In genomic region chr6:170358496-170358895, GRCh38 we compare ENCODE assay signal across 20 cellular contexts. TPM values are rescaled to one million over a fixed set of nuclear protein-coding genes. Genes with fewer than 3 reads are reported as not detected.
DNase-seq lines count a peak whose midpoint lies in the region; ATAC-seq and TF ChIP-seq lines count a peak whose summit lies in the region.
"Had no signal": no experiment of that assay in that cellular context is flagged by ENCODE, and none has a peak within 500 bp of the region (broad histone marks: within the 10 kb centered on the region; RNA-seq: fewer than 3 reads in every experiment).

No MANE protein-coding gene starts in this region.

- H3K27me3 ChIP-seq in right cardiac atrium (ENCODE audit: control insufficient read depth, insufficient read depth) = no peaks in the 10 kb centered on the region
- H3K27me3 ChIP-seq in suprapubic skin = no peaks in the 10 kb centered on the region
- H3K27me3 ChIP-seq: BLaER1 had no signal

- no peaks in the 10 kb centered on the region for H3K27me3 Mint-ChIP-seq in immature natural killer cell (ENCODE audit: low read depth in 3 of 3)

- no peak for TF ChIP-seq POLR2A in suprapubic skin (IDR thresholded peaks at IDR 0.05)

- H3K36me3 Mint-ChIP-seq in immature natural killer cell = peaks cover 21 to 35% (median 27%) of the 10 kb centered on the region in 3 donors

- H3K79me2 ChIP-seq in OCI-LY7 (ENCODE audit: insufficient read depth, low read depth, low read length) = no peaks in the 10 kb centered on the region

- 70% methylated on average over 6 of the region's 6 CpGs for WGBS in right cardiac atrium
- WGBS in suprapubic skin = 31% methylated on average over 6 of the region's 6 CpGs

- ATAC-seq in right cardiac atrium = peak; percentile 73 to 81
- ATAC-seq: CD8-positive, alpha-beta T cell; Panc1 had no signal

- no peaks in the 10 kb centered on the region for H3K9me2 ChIP-seq in OCI-LY7 (ENCODE audit: insufficient read depth, low read length)

- DNase-seq in DMS 273 (lab: John Stamatoyannopoulos, UW; ENCODE audit: unreplicated experiment) = peak; percentile 44
- DNase-seq in DMS 273 treated with DMSO at 0.1 percent for 48 hours (lab: John Stamatoyannopoulos, UW) = no peak
- peak; percentile 17 for DNase-seq in cerebellum (ENCODE audit: low spot score)
- peak; percentile 58 to 74 (median 70) for DNase-seq in right cardiac atrium
- DNase-seq in suprapubic skin (ENCODE audit: low spot score in 2 of 2) = no peak
- DNase-seq in OCI-LY7 (ENCODE audit: low spot score) = no peak
- DNase-seq in immature natural killer cell = no peak
- no peak for DNase-seq in DMS153 treated with DMSO at 0.1 percent for 48 hours (lab: John Stamatoyannopoulos, UW; ENCODE audit: unreplicated experiment)
- DNase-seq: CD8-positive, alpha-beta T cell; EL; H7; NCI-H1436 treated with DMSO at 0.1 percent for 48 hours; NCI-H2081 treated with DMSO at 0.1 percent for 48 hours; NCI-H510A; NCI-H82; SHP77 had no signal

- H2AFZ ChIP-seq in OCI-LY7 (ENCODE audit: low read length) = no peak overlapping the region

- H3K4me1 Mint-ChIP-seq in immature natural killer cell = peaks cover 5 to 29% of the 10 kb centered on the region in 2 donors

- no peak overlapping the region for H3K27ac Mint-ChIP-seq in immature natural killer cell
- H3K27ac Mint-ChIP-seq: CD8-positive, alpha-beta T cell had no signal

- TF ChIP-seq CTCF in suprapubic skin (IDR thresholded peaks at IDR 0.05) (no peak), OCI-LY7 (conservative IDR thresholded peaks at IDR 0.05; ENCODE audit: low read length) (no peak)

- H3K36me3 ChIP-seq in suprapubic skin (peaks cover 33% of the 10 kb centered on the region), OCI-LY7 (ENCODE audit: insufficient read depth, low read length) (peaks cover 47% of the 10 kb centered on the region)

- no TSS peak for BruUV-seq in OCI-LY7 (replicated peaks; lab: Mats Ljungman, UMichigan)

- no peaks in the 10 kb centered on the region for H4K20me1 ChIP-seq in OCI-LY7 (ENCODE audit: insufficient read depth, low read length)

- no peak for TF ChIP-seq EP300 in suprapubic skin (IDR thresholded peaks at IDR 0.05)

- H3K4me2 ChIP-seq in OCI-LY7 (ENCODE audit: low read length) = no peak overlapping the region
- H3K4me2 ChIP-seq: BLaER1, KMS-11 had no signal

- H3K27ac ChIP-seq in right cardiac atrium (ENCODE audit: low read length) (no peak overlapping the region), suprapubic skin (peak overlapping the region; percentile 13), OCI-LY7 (ENCODE audit: low read depth, low read length, poor library complexity, severe bottlenecking) (no peak overlapping the region)
- H3K27ac ChIP-seq: 22Rv1, BLaER1, KMS-11 had no signal

- CTCF ChIA-PET in OCI-LY7 (lab: Charles Lee; ENCODE audit: unreplicated experiment) = no interaction called here

- intact Hi-C loops in right cardiac atrium (cut with DNase I) = no loop called here
- intact Hi-C loops in OCI-LY7 (cut with micrococcal nuclease; ENCODE audit: unreplicated experiment) = no loop called here

- POLR2A ChIA-PET in OCI-LY7 (lab: Charles Lee) = interaction anchor here (0.7 kb wide), 1 partner anchor 56 kb away, joined by 4 read pairs; no protein-coding TSS in a partner anchor

- H3K9me3 ChIP-seq in right cardiac atrium (ENCODE audit: control insufficient read depth, low read length) = no peaks in the 10 kb centered on the region
- H3K9me3 ChIP-seq in suprapubic skin = no peaks in the 10 kb centered on the region
- H3K9me3 ChIP-seq in OCI-LY7 (ENCODE audit: low read length) = no peaks in the 10 kb centered on the region

- H3K4me1 ChIP-seq in right cardiac atrium (ENCODE audit: control insufficient read depth, insufficient read depth, low read length) (no peaks in the 10 kb centered on the region), suprapubic skin (peaks cover 21% of the 10 kb centered on the region), OCI-LY7 (ENCODE audit: insufficient read depth, low read length, poor library complexity, severe bottlenecking) (no peaks in the 10 kb centered on the region)
- H3K4me1 ChIP-seq: BLaER1 had no signal

- no peak overlapping the region for H3K4me3 Mint-ChIP-seq in immature natural killer cell
- H3K4me3 Mint-ChIP-seq: CD8-positive, alpha-beta T cell had no signal

- H3K4me3 ChIP-seq in right cardiac atrium (ENCODE audit: low read length) (no peak overlapping the region), suprapubic skin (no peak overlapping the region), OCI-LY7 (ENCODE audit: low read depth, low read length, poor library complexity, severe bottlenecking) (no peak overlapping the region)
- H3K4me3 ChIP-seq: BLaER1 had no signal

- peaks cover 0 to 2% (median 0%) of the 10 kb centered on the region in 6 donors for H3K9me3 Mint-ChIP-seq in immature natural killer cell

RNA-seq across cellular contexts. Expression of gene FAM120B, which starts 51.9 kb away (rescaled TPM):
- total RNA-seq in cerebellum (42.6 TPM), right cardiac atrium (10 to 100 TPM; 25.8 to 31.9 (median 29.5) TPM), suprapubic skin (10 to 100 TPM; 19.9 to 55.4 (median 27.6) TPM), OCI-LY7 (2022) (32.9 and 34.8 TPM in 2 replicates)
- polyA plus RNA-seq in right cardiac atrium (10.7 TPM), immature natural killer cell (10 to 100 TPM; 17.4 to 43.1 (median 26.2) TPM)
- total RNA-seq in OCI-LY7 (2014; rRNA removed; shearing (Covaris generic)) = 12.8 and 15.2 TPM in 2 replicates

Comparison
In these comparisons a context has a peak if more than half of its experiments do, and no peak if none do; other contexts are left out.
1. DNase-seq: peak in DMS 273 (single experiment), cerebellum (single experiment) and right cardiac atrium (3 of 3); none in DMS 273 treated with DMSO at 0.1 percent for 48 hours (single experiment), suprapubic skin (0 of 2), OCI-LY7 (single experiment), immature natural killer cell (0 of 3) and DMS153 treated with DMSO at 0.1 percent for 48 hours (single experiment).